ENCODE assay signal across 2 cellular contexts in the genomic region with DNA sequence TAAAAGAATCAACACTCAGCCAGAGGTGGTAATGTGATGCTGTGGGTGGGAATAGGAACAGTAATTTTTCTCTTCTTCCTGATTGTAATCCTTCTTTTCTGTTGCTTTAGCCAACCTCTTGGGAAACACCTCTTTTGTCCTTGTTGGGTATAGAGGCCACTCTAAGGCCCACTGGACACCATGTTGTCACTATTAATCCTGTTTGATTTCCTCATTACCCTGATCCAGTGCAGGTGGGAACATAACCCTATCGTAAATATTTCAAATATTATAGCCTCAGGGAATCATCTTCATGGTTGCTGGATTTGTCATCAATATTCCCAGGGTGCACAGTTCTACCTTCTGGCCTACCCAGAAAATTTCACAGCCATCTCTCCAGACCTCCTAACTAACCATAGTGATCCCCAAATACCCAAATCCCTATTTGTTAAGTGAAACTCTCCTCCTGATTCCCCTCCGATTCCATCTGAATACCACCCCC.
TF ChIP-seq lines count a peak whose summit lies in the region.

No MANE protein-coding gene starts in this region.

TF ChIP-seq in HCT116, 20 proteins besides CTCF, POLR2A, EP300 and RAD21:
- TF ChIP-seq EGR1 (IDR thresholded peaks at IDR 0.05; ENCODE audit: low read depth) (no peak), SIN3A (IDR thresholded peaks at IDR 0.05; ENCODE audit: low read depth) (no peak), FOSL1 (IDR thresholded peaks at IDR 0.05; ENCODE audit: low read depth) (no peak), ELF1 (IDR thresholded peaks at IDR 0.05; ENCODE audit: borderline replicate concordance, low read depth) (no peak), POLR2AphosphoS5 (IDR thresholded peaks at IDR 0.05; ENCODE audit: low read depth, low read length) (no peak), CEBPB (IDR thresholded peaks at IDR 0.05; ENCODE audit: low read depth) (no peak), EZH2 (IDR thresholded peaks at IDR 0.05) (no peak), JUND (IDR thresholded peaks at IDR 0.05) (no peak), SRF (IDR thresholded peaks at IDR 0.05; ENCODE audit: low read depth) (no peak), ZNF274 (IDR thresholded peaks at IDR 0.05; ENCODE audit: low read depth, low read length) (no peak), YY1 (IDR thresholded peaks at IDR 0.05; ENCODE audit: extremely low read depth, insufficient replicate concordance, low read depth, low read length) (no peak), ZFX (IDR thresholded peaks at IDR 0.05) (no peak), TCF7L2 (IDR thresholded peaks at IDR 0.05; ENCODE audit: borderline replicate concordance, extremely low read depth, insufficient read depth, insufficient read length) (no peak), SP1 (IDR thresholded peaks at IDR 0.05; ENCODE audit: low read depth) (no peak), EZH2phosphoT487 (IDR thresholded peaks at IDR 0.05; ENCODE audit: borderline replicate concordance) (no peak)
- TF ChIP-seq, protein P1, sequence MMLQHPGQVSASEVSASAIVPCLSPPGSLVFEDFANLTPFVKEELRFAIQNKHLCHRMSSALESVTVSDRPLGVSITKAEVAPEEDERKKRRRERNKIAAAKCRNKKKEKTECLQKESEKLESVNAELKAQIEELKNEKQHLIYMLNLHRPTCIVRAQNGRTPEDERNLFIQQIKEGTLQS (IDR thresholded peaks at IDR 0.05), result no peak
- TF ChIP-seq, protein P2, sequence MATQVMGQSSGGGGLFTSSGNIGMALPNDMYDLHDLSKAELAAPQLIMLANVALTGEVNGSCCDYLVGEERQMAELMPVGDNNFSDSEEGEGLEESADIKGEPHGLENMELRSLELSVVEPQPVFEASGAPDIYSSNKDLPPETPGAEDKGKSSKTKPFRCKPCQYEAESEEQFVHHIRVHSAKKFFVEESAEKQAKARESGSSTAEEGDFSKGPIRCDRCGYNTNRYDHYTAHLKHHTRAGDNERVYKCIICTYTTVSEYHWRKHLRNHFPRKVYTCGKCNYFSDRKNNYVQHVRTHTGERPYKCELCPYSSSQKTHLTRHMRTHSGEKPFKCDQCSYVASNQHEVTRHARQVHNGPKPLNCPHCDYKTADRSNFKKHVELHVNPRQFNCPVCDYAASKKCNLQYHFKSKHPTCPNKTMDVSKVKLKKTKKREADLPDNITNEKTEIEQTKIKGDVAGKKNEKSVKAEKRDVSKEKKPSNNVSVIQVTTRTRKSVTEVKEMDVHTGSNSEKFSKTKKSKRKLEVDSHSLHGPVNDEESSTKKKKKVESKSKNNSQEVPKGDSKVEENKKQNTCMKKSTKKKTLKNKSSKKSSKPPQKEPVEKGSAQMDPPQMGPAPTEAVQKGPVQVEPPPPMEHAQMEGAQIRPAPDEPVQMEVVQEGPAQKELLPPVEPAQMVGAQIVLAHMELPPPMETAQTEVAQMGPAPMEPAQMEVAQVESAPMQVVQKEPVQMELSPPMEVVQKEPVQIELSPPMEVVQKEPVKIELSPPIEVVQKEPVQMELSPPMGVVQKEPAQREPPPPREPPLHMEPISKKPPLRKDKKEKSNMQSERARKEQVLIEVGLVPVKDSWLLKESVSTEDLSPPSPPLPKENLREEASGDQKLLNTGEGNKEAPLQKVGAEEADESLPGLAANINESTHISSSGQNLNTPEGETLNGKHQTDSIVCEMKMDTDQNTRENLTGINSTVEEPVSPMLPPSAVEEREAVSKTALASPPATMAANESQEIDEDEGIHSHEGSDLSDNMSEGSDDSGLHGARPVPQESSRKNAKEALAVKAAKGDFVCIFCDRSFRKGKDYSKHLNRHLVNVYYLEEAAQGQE (IDR thresholded peaks at IDR 0.05; ENCODE audit: low read depth), result no peak
- TF ChIP-seq, protein P3, sequence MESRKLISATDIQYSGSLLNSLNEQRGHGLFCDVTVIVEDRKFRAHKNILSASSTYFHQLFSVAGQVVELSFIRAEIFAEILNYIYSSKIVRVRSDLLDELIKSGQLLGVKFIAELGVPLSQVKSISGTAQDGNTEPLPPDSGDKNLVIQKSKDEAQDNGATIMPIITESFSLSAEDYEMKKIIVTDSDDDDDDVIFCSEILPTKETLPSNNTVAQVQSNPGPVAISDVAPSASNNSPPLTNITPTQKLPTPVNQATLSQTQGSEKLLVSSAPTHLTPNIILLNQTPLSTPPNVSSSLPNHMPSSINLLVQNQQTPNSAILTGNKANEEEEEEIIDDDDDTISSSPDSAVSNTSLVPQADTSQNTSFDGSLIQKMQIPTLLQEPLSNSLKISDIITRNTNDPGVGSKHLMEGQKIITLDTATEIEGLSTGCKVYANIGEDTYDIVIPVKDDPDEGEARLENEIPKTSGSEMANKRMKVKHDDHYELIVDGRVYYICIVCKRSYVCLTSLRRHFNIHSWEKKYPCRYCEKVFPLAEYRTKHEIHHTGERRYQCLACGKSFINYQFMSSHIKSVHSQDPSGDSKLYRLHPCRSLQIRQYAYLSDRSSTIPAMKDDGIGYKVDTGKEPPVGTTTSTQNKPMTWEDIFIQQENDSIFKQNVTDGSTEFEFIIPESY (IDR thresholded peaks at IDR 0.05; ENCODE audit: extremely low read depth, insufficient replicate concordance, low read length), result no peak

TF ChIP-seq in K562, 482 proteins besides CTCF, POLR2A, EP300 and RAD21:
- TF ChIP-seq TEAD1 (CRISPR knock-in tag; IDR thresholded peaks at IDR 0.05) (no peak), ZSCAN29 (IDR thresholded peaks at IDR 0.05) (no peak), HMG20B (CRISPR knock-in tag; IDR thresholded peaks at IDR 0.05) (no peak), KHSRP (IDR thresholded peaks at IDR 0.05) (no peak), IFI16 (CRISPR knock-in tag; IDR thresholded peaks at IDR 0.05) (no peak), TCF7 (IDR thresholded peaks at IDR 0.05; ENCODE audit: borderline replicate concordance) (no peak), TCFL5 (CRISPR knock-in tag; conservative IDR thresholded peaks at IDR 0.05) (no peak), CBFB (CRISPR knock-in tag; IDR thresholded peaks at IDR 0.05) (no peak), BCOR (IDR thresholded peaks at IDR 0.05) (no peak), FOXA1 (IDR thresholded peaks at IDR 0.05; ENCODE audit: borderline replicate concordance) (no peak), GTF2E2 (tag; IDR thresholded peaks at IDR 0.05) (no peak), ESRRB (CRISPR knock-in tag; IDR thresholded peaks at IDR 0.05; ENCODE audit: borderline replicate concordance) (no peak), BHLHE40 (IDR thresholded peaks at IDR 0.05; ENCODE audit: low read length) (no peak)
- TF ChIP-seq, protein P4, sequence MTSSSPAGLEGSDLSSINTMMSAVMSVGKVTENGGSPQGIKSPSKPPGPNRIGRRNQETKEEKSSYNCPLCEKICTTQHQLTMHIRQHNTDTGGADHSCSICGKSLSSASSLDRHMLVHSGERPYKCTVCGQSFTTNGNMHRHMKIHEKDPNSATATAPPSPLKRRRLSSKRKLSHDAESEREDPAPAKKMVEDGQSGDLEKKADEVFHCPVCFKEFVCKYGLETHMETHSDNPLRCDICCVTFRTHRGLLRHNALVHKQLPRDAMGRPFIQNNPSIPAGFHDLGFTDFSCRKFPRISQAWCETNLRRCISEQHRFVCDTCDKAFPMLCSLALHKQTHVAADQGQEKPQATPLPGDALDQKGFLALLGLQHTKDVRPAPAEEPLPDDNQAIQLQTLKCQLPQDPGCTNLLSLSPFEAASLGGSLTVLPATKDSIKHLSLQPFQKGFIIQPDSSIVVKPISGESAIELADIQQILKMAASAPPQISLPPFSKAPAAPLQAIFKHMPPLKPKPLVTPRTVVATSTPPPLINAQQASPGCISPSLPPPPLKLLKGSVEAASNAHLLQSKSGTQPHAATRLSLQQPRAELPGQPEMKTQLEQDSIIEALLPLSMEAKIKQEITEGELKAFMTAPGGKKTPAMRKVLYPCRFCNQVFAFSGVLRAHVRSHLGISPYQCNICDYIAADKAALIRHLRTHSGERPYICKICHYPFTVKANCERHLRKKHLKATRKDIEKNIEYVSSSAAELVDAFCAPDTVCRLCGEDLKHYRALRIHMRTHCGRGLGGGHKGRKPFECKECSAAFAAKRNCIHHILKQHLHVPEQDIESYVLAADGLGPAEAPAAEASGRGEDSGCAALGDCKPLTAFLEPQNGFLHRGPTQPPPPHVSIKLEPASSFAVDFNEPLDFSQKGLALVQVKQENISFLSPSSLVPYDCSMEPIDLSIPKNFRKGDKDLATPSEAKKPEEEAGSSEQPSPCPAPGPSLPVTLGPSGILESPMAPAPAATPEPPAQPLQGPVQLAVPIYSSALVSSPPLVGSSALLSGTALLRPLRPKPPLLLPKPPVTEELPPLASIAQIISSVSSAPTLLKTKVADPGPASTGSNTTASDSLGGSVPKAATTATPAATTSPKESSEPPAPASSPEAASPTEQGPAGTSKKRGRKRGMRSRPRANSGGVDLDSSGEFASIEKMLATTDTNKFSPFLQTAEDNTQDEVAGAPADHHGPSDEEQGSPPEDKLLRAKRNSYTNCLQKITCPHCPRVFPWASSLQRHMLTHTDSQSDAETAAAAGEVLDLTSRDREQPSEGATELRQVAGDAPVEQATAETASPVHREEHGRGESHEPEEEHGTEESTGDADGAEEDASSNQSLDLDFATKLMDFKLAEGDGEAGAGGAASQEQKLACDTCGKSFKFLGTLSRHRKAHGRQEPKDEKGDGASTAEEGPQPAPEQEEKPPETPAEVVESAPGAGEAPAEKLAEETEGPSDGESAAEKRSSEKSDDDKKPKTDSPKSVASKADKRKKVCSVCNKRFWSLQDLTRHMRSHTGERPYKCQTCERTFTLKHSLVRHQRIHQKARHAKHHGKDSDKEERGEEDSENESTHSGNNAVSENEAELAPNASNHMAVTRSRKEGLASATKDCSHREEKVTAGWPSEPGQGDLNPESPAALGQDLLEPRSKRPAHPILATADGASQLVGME (CRISPR knock-in tag; IDR thresholded peaks at IDR 0.05), result no peak
- TF ChIP-seq, protein P5, sequence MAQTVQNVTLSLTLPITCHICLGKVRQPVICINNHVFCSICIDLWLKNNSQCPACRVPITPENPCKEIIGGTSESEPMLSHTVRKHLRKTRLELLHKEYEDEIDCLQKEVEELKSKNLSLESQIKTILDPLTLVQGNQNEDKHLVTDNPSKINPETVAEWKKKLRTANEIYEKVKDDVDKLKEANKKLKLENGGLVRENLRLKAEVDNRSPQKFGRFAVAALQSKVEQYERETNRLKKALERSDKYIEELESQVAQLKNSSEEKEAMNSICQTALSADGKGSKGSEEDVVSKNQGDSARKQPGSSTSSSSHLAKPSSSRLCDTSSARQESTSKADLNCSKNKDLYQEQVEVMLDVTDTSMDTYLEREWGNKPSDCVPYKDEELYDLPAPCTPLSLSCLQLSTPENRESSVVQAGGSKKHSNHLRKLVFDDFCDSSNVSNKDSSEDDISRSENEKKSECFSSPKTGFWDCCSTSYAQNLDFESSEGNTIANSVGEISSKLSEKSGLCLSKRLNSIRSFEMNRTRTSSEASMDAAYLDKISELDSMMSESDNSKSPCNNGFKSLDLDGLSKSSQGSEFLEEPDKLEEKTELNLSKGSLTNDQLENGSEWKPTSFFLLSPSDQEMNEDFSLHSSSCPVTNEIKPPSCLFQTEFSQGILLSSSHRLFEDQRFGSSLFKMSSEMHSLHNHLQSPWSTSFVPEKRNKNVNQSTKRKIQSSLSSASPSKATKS (CRISPR knock-in tag; IDR thresholded peaks at IDR 0.05), result no peak
- TF ChIP-seq, protein P6, sequence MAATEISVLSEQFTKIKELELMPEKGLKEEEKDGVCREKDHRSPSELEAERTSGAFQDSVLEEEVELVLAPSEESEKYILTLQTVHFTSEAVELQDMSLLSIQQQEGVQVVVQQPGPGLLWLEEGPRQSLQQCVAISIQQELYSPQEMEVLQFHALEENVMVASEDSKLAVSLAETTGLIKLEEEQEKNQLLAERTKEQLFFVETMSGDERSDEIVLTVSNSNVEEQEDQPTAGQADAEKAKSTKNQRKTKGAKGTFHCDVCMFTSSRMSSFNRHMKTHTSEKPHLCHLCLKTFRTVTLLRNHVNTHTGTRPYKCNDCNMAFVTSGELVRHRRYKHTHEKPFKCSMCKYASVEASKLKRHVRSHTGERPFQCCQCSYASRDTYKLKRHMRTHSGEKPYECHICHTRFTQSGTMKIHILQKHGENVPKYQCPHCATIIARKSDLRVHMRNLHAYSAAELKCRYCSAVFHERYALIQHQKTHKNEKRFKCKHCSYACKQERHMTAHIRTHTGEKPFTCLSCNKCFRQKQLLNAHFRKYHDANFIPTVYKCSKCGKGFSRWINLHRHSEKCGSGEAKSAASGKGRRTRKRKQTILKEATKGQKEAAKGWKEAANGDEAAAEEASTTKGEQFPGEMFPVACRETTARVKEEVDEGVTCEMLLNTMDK (IDR thresholded peaks at IDR 0.05; ENCODE audit: borderline replicate concordance, insufficient read depth, low read depth, low read length, poor library complexity, severe bottlenecking), result no peak
